14 cellular contexts compared by ENCODE assay signal in genomic region chr1:236039736-236040670, GRCh38. TPM values are rescaled to one million over a fixed set of nuclear protein-coding genes. Genes with fewer than 3 reads are reported as not detected.
DNase-seq lines count a peak whose midpoint lies in the region; ATAC-seq and TF ChIP-seq lines count a peak whose summit lies in the region.
"Had no signal": no experiment of that assay in that cellular context is flagged by ENCODE, and none has a peak within 500 bp of the region (broad histone marks: within the 10 kb centered on the region; RNA-seq: fewer than 3 reads in every experiment).

No MANE protein-coding gene starts in this region.

- H3K27me3 Mint-ChIP-seq in HFFc6 (ENCODE audit: insufficient read depth), result no peaks in the 10 kb centered on the region
- peaks cover 4 to 6% of the 10 kb centered on the region in 2 donors for H3K27me3 Mint-ChIP-seq in CD8-positive, alpha-beta memory T cell

- H3K9me3 ChIP-seq in right cardiac atrium (ENCODE audit: control insufficient read depth, low read length) (no peaks in the 10 kb centered on the region), skeletal muscle tissue (ENCODE audit: control insufficient read depth in 3 of 3, low read length in 3 of 3) (no peaks in the 10 kb centered on the region)
- no peaks in the 10 kb centered on the region for H3K9me3 ChIP-seq in CD8-positive, alpha-beta memory T cell (ENCODE audit: low read length)

- no peak overlapping the region; the same call in 1 of the 2 replicates for H3K4me3 Mint-ChIP-seq in HFFc6
- no peak overlapping the region for H3K4me3 Mint-ChIP-seq in CD8-positive, alpha-beta memory T cell
- H3K4me3 Mint-ChIP-seq: activated T-cell treated with anti-CD3 and anti-CD28 coated beads, Interleukin-2, amount 50 U/mL, for 72 hours; CD4-positive, CD25-positive, alpha-beta regulatory T cell; dendritic cell treated with granulocyte-macrophage colony-stimulating factor and Interleukin-4, amounts not matched to agents 40 ng/mL and 50 ng/mL, for 4 days; natural killer cell treated with Interleukin-12 subunit alpha and Interleukin-12 subunit beta and Interleukin-15 and Interleukin-18, amount 100 ng/mL, for 72 hours had no signal

- peaks cover 0 to 11% (median 11%) of the 10 kb centered on the region in 3 donors for H3K36me3 ChIP-seq in skeletal muscle tissue (ENCODE audit: control insufficient read depth in 3 of 3, insufficient read depth in 3 of 3, low read length in 3 of 3)
- H3K36me3 ChIP-seq in CD8-positive, alpha-beta memory T cell (ENCODE audit: insufficient read depth, low read length), result no peaks in the 10 kb centered on the region

- H3K27ac ChIP-seq in right cardiac atrium (ENCODE audit: low read length) (peak overlapping the region; percentile 22), skeletal muscle tissue (ENCODE audit: low read depth, low read length) (peak overlapping the region; percentile 48)
- H3K27ac ChIP-seq in CD8-positive, alpha-beta memory T cell (ENCODE audit: low read depth, low read length), result no peak overlapping the region

- peaks cover 63% of the 10 kb centered on the region for H3K36me3 Mint-ChIP-seq in HFFc6 (ENCODE audit: low read depth)
- H3K36me3 Mint-ChIP-seq in CD8-positive, alpha-beta memory T cell, result no peaks in the 10 kb centered on the region
- H3K36me3 Mint-ChIP-seq: CD4-positive, CD25-positive, alpha-beta regulatory T cell; natural killer cell treated with Interleukin-12 subunit alpha and Interleukin-12 subunit beta and Interleukin-15 and Interleukin-18, amount 100 ng/mL, for 72 hours had no signal

- H3K27me3 ChIP-seq in right cardiac atrium (ENCODE audit: control insufficient read depth, insufficient read depth) (no peaks in the 10 kb centered on the region), skeletal muscle tissue (ENCODE audit: control insufficient read depth in 3 of 3, insufficient read depth in 3 of 3, low read length in 3 of 3) (no peaks in the 10 kb centered on the region)
- H3K27me3 ChIP-seq in CD8-positive, alpha-beta memory T cell (ENCODE audit: insufficient read depth, low read length, poor library complexity, severe bottlenecking), result no peaks in the 10 kb centered on the region

- peak overlapping the region; percentile 36; the same call in 1 of the 2 replicates for H3K27ac Mint-ChIP-seq in HFFc6
- H3K27ac Mint-ChIP-seq in CD8-positive, alpha-beta memory T cell, result no peak overlapping the region
- H3K27ac Mint-ChIP-seq: activated T-cell treated with anti-CD3 and anti-CD28 coated beads, Interleukin-2, amount 50 U/mL, for 72 hours; CD4-positive, CD25-positive, alpha-beta regulatory T cell; dendritic cell treated with granulocyte-macrophage colony-stimulating factor and Interleukin-4, amounts not matched to agents 40 ng/mL and 50 ng/mL, for 4 days; natural killer cell treated with Interleukin-12 subunit alpha and Interleukin-12 subunit beta and Interleukin-15 and Interleukin-18, amount 100 ng/mL, for 72 hours had no signal

- no peak overlapping the region for H3K9ac ChIP-seq in skeletal muscle tissue (ENCODE audit: low read depth in 1 of 3, low read length in 3 of 3)

- TF ChIP-seq CTCF in HFFc6 (IDR thresholded peaks at IDR 0.05), result no peak

- ATAC-seq in right cardiac atrium, result peak; percentile 80
- ATAC-seq: activated T-cell treated with anti-CD3 and anti-CD28 coated beads, Interleukin-2, amount 50 U/mL, for 72 hours; natural killer cell treated with Interleukin-12 subunit alpha and Interleukin-12 subunit beta and Interleukin-15 and Interleukin-18, amount 100 ng/mL, for 72 hours had no signal

- no peak for DNase-seq in HFFc6
- DNase-seq in amniotic epithelial cell (ENCODE audit: low read depth), result peak; percentile 67
- DNase-seq in right cardiac atrium, result peak in 1 of 3 donors; percentile 69
- DNase-seq in stimulated activated CD4-positive, alpha-beta T cell treated with anti-CD3 and anti-CD28 coated beads, Interleukin-15, amount 100 ng/mL, for 24 hours, result no peak
- DNase-seq in A172 (ENCODE audit: low spot score), result no peak
- no peak for DNase-seq in 8988T
- DNase-seq in CD8-positive, alpha-beta memory T cell, result no peak
- DNase-seq: activated T-cell treated with anti-CD3 and anti-CD28 coated beads, Interleukin-2, amount 50 U/mL, for 72 hours; CD4-positive, CD25-positive, alpha-beta regulatory T cell; NCI-H187; RPMI8226 had no signal

- intact Hi-C loops in right cardiac atrium (cut with DNase I), result no loop called here

- H3K9me3 Mint-ChIP-seq in HFFc6, result no peaks in the 10 kb centered on the region
- H3K9me3 Mint-ChIP-seq in CD8-positive, alpha-beta memory T cell, result peaks cover 0 to 3% (median 0%) of the 10 kb centered on the region in 5 donors
- H3K9me3 Mint-ChIP-seq: natural killer cell treated with Interleukin-12 subunit alpha and Interleukin-12 subunit beta and Interleukin-15 and Interleukin-18, amount 100 ng/mL, for 72 hours had no signal

- WGBS in right cardiac atrium, result 53% methylated on average over 13 of the region's 13 CpGs

- peaks cover 19% of the 10 kb centered on the region; the same call in 1 of the 2 replicates for H3K4me1 Mint-ChIP-seq in HFFc6 (ENCODE audit: low read depth)
- H3K4me1 Mint-ChIP-seq in CD8-positive, alpha-beta memory T cell, result no peaks in the 10 kb centered on the region
- H3K4me1 Mint-ChIP-seq: CD4-positive, CD25-positive, alpha-beta regulatory T cell had no signal

- CTCF ChIA-PET in CD8-positive, alpha-beta memory T cell (lab: Charles Lee), result no interaction called here

- POLR2A ChIA-PET in CD8-positive, alpha-beta memory T cell (lab: Charles Lee), result no interaction called here

- H3K4me1 ChIP-seq in right cardiac atrium (ENCODE audit: control insufficient read depth, insufficient read depth, low read length) (peaks cover 6% of the 10 kb centered on the region), skeletal muscle tissue (ENCODE audit: control insufficient read depth in 3 of 3, insufficient read depth in 3 of 3, low read length in 3 of 3) (peaks cover 4 to 7% (median 4%) of the 10 kb centered on the region in 3 donors)
- H3K4me1 ChIP-seq in CD8-positive, alpha-beta memory T cell (ENCODE audit: insufficient read depth, low read length), result no peaks in the 10 kb centered on the region

- no peak overlapping the region for H3K4me3 ChIP-seq in right cardiac atrium (ENCODE audit: low read length)
- H3K4me3 ChIP-seq in skeletal muscle tissue (ENCODE audit: low read length in 3 of 3), result no peak overlapping the region
- no peak overlapping the region for H3K4me3 ChIP-seq in CD8-positive, alpha-beta memory T cell (ENCODE audit: low read length)

RNA-seq across cellular contexts. Expression of gene NID1, which starts 24.9 kb away (rescaled TPM):
- 100 to 1,000 TPM in 5 of 6 experiments, 10 to 100 TPM in 1; 97.5 to 124 (median 107) TPM for total RNA-seq in HFFc6 (2021; fragmentation: NEBNext Ultra II Directional; extraction: Animal tissue kit (Norgen Biotek cat#: 25700))
- 100 to 1,000 TPM in 1 of 4 donors, 10 to 100 TPM in 3; 31.3 to 107 (median 58.1) TPM for total RNA-seq in right cardiac atrium
- polyA plus RNA-seq in right cardiac atrium, result 24.4 TPM
- 107 TPM for total RNA-seq in skeletal muscle tissue
- 52.1 and 57.5 TPM in 2 replicates for total RNA-seq in A172 (2014; rRNA removed; shearing (Covaris generic))
- total RNA-seq in CD8-positive, alpha-beta memory T cell, result under 1 TPM; 0.09 to 0.15 TPM
- polyA plus RNA-seq in CD8-positive, alpha-beta memory T cell, result not detected
- total RNA-seq: natural killer cell treated with Interleukin-12 subunit alpha and Interleukin-12 subunit beta and Interleukin-15 and Interleukin-18, amount 100 ng/mL, for 72 hours had no signal
- polyA plus RNA-seq: CD4-positive, CD25-positive, alpha-beta regulatory T cell had no signal

Comparison
In these comparisons a context has a peak if more than half of its experiments do, and no peak if none do; other contexts are left out.
1. RNA of gene NID1, which starts 24.9 kb away (total RNA-seq): 97.5 to 124 TPM in HFFc6, 107 TPM in skeletal muscle tissue (single experiment), 31.3 to 107 TPM in right cardiac atrium and 52.1 to 57.5 TPM in A172; 0.09 to 0.15 TPM in CD8-positive, alpha-beta memory T cell; every median in the first group is over 10 times any median in the second.